ENCODE assay signal across 1 cellular context in genomic region chr20:16128538-16129106, GRCh38.
TF ChIP-seq lines count a peak whose summit lies in the region.

No MANE protein-coding gene starts in this region.

TF ChIP-seq in GM23338, 12 proteins besides CTCF, POLR2A, EP300 and RAD21 (continued from another document):
- no peak for TF ChIP-seq EZH2phosphoT487 (IDR thresholded peaks at IDR 0.05; ENCODE audit: unreplicated experiment)
